Comparison of ENCODE assay signal across 9 cellular contexts in genomic region chr3:37308247-37308646, GRCh38.
DNase-seq lines count a peak whose midpoint lies in the region; ATAC-seq and TF ChIP-seq lines count a peak whose summit lies in the region.
"Had no signal": no experiment of that assay in that cellular context is flagged by ENCODE, and none has a peak within 500 bp of the region (broad histone marks: within the 10 kb centered on the region; RNA-seq: fewer than 3 reads in every experiment).

No MANE protein-coding gene starts in this region.

- 59% methylated on average over 2 of the region's 2 CpGs for WGBS in esophagus muscularis mucosa
- WGBS in spleen, 5 donors, result 65 to 87% (median 73%) methylated on average over 2 of the region's 2 CpGs

- DNase-seq in NOMO-1 treated with DMSO at 0.1 percent for 48 hours (lab: John Stamatoyannopoulos, UW; ENCODE audit: unreplicated experiment) (peak; percentile 27), NOMO-1 (lab: John Stamatoyannopoulos, UW; ENCODE audit: unreplicated experiment in 2 of 2) (no peak), NCI-H69 (lab: John Stamatoyannopoulos, UW) (peak; percentile 15), esophagus muscularis mucosa (ENCODE audit: extremely low spot score) (no peak), spleen (no peak), AG08396 (ENCODE audit: low spot score) (no peak)
- no peak for DNase-seq in activated naive CD8-positive, alpha-beta T cell treated with anti-CD3 and anti-CD28 coated beads for 36 hours
- DNase-seq: NCI-H187 treated with DMSO at 0.1 percent for 48 hours had no signal

- TF ChIP-seq POLR2A in esophagus muscularis mucosa (IDR thresholded peaks at IDR 0.05; ENCODE audit: low read depth) (no peak), spleen (IDR thresholded peaks at IDR 0.05) (no peak)

- no peak overlapping the region for H3K27ac Mint-ChIP-seq in activated naive CD8-positive, alpha-beta T cell treated with anti-CD3 and anti-CD28 coated beads for 36 hours

- peaks cover 18% of the 10 kb centered on the region for H3K4me1 Mint-ChIP-seq in activated naive CD8-positive, alpha-beta T cell treated with anti-CD3 and anti-CD28 coated beads for 36 hours

- peaks cover 0 to 14% (median 8%) of the 10 kb centered on the region in 4 donors for H3K36me3 ChIP-seq in esophagus muscularis mucosa
- H3K36me3 ChIP-seq in spleen, result peaks cover 0 to 45% (median 16%) of the 10 kb centered on the region in 6 donors

- no peak for ATAC-seq in HG02840 (IDR thresholded peaks at IDR 0.05; ENCODE audit: low FRiP score, unreplicated experiment)

- intact Hi-C loops in esophagus muscularis mucosa (cut with DNase I), result no loop called here
- intact Hi-C loops in spleen (cut with DNase I; ENCODE audit: low total_unique reads), result no loop called here

- no peak for TF ChIP-seq EP300 in esophagus muscularis mucosa (IDR thresholded peaks at IDR 0.05)

- no peak overlapping the region for H3K4me3 ChIP-seq in esophagus muscularis mucosa
- H3K4me3 ChIP-seq in spleen, result no peak overlapping the region

- peak; percentile 30 to 43 (median 38) for TF ChIP-seq CTCF in esophagus muscularis mucosa (IDR thresholded peaks at IDR 0.05)
- peak in 8 of 11 experiments; percentile 30 to 54 (median 40) for TF ChIP-seq CTCF in spleen (IDR thresholded peaks at IDR 0.05 in 8 of 11, conservative IDR thresholded peaks at IDR 0.05 in 3 of 11)

- H3K9me3 ChIP-seq in esophagus muscularis mucosa (no peaks in the 10 kb centered on the region), spleen (no peaks in the 10 kb centered on the region)

- no peaks in the 10 kb centered on the region for H3K27me3 Mint-ChIP-seq in activated naive CD8-positive, alpha-beta T cell treated with anti-CD3 and anti-CD28 coated beads for 36 hours

- H3K4me1 ChIP-seq in esophagus muscularis mucosa (peaks cover 0 to 22% (median 8%) of the 10 kb centered on the region in 4 donors), spleen (peaks cover 0 to 28% (median 8%) of the 10 kb centered on the region in 6 donors)

- H3K4me3 Mint-ChIP-seq in activated naive CD8-positive, alpha-beta T cell treated with anti-CD3 and anti-CD28 coated beads for 36 hours, result no peak overlapping the region

- no peaks in the 10 kb centered on the region for H3K9me3 Mint-ChIP-seq in activated naive CD8-positive, alpha-beta T cell treated with anti-CD3 and anti-CD28 coated beads for 36 hours

- H3K27me3 ChIP-seq in esophagus muscularis mucosa, result no peaks in the 10 kb centered on the region
- no peaks in the 10 kb centered on the region for H3K27me3 ChIP-seq in spleen (replicated peaks in 1 of 7)

- H3K27ac ChIP-seq in esophagus muscularis mucosa (replicated peaks in 1 of 4) (no peak overlapping the region), spleen (no peak overlapping the region)

- H3K36me3 Mint-ChIP-seq in activated naive CD8-positive, alpha-beta T cell treated with anti-CD3 and anti-CD28 coated beads for 36 hours, result peaks cover 9% of the 10 kb centered on the region

Comparison
In these comparisons a context has a peak if more than half of its experiments do, and no peak if none do; other contexts are left out.
1. DNase-seq: peak in NOMO-1 treated with DMSO at 0.1 percent for 48 hours (single experiment) and NCI-H69 (single experiment); none in NOMO-1 (0 of 2), esophagus muscularis mucosa (single experiment), spleen (single experiment), activated naive CD8-positive, alpha-beta T cell treated with anti-CD3 and anti-CD28 coated beads for 36 hours (single experiment) and AG08396 (single experiment).